In genomic region chr2:222281495-222281894, GRCh38 we compare ENCODE assay signal across 33 cellular contexts. TPM values are rescaled to one million over a fixed set of nuclear protein-coding genes. Genes with fewer than 3 reads are reported as not detected.
"Had no signal": no experiment of that assay in that cellular context is flagged by ENCODE, and none has a peak within 500 bp of the region (broad histone marks: within the 10 kb centered on the region; RNA-seq: fewer than 3 reads in every experiment).

No MANE protein-coding gene starts in this region.

- H3K36me3 Mint-ChIP-seq: activated naive CD4-positive, alpha-beta T cell treated with anti-CD3 and anti-CD28 coated beads, Interleukin-2, amount 50 U/mL, for 24 hours; activated naive CD8-positive, alpha-beta T cell treated with anti-CD3 and anti-CD28 coated beads, Interleukin-2, amount 10 ng/mL, durations not matched to agents 7 days and 5 days; WTC11 had no signal

- ATAC-seq: activated CD4-positive, alpha-beta T cell treated with anti-CD3 and anti-CD28 coated beads for 36 hours; activated CD4-positive, CD25-positive, alpha-beta regulatory T cell treated with anti-CD3 and anti-CD28 coated beads, Interleukin-2, amount 50 U/mL, for 24 hours; activated CD8-positive, alpha-beta T cell treated with anti-CD3 and anti-CD28 coated beads, Interleukin-2, amount 10 ng/mL, durations not matched to agents 7 days and 5 days; Right ventricle myocardium inferior; WTC11 had no signal

- H3K27ac Mint-ChIP-seq: activated CD4-positive, alpha-beta T cell treated with anti-CD3 and anti-CD28 coated beads for 36 hours; activated CD4-positive, alpha-beta T cell treated with anti-CD3 and anti-CD28 coated beads, Interleukin-2, amount 10 ng/mL, durations not matched to agents 7 days and 5 days; activated CD8-positive, alpha-beta T cell treated with anti-CD3 and anti-CD28 coated beads, Interleukin-2, amount 10 ng/mL, durations not matched to agents 7 days and 5 days; activated naive CD4-positive, alpha-beta T cell treated with anti-CD3 and anti-CD28 coated beads, Interleukin-2, amount 50 U/mL, for 24 hours; activated naive CD8-positive, alpha-beta T cell treated with anti-CD3 and anti-CD28 coated beads, Interleukin-2, amount 10 ng/mL, durations not matched to agents 7 days and 5 days; activated T-cell treated with anti-CD3 and anti-CD28 coated beads, Interleukin-2, amount 50 U/mL, for 24 hours; activated T-helper 2 cell treated with anti-CD3 and anti-CD28 coated beads, Interferon-gamma antibody, Interleukin-2, Interleukin-4, amounts not matched to agents 10 μg/mL and 5 μg/mL and 100 μg/mL, durations not matched to agents 14 hours and 24 hours and 36 hours; T-helper 2 cell treated with Interferon-gamma antibody and Interleukin-4, amounts not matched to agents 5 μg/mL and 100 μg/mL, for 36 hours; WTC11 had no signal

- H3K4me3 Mint-ChIP-seq: activated CD4-positive, alpha-beta T cell treated with anti-CD3 and anti-CD28 coated beads for 36 hours; activated CD4-positive, alpha-beta T cell treated with anti-CD3 and anti-CD28 coated beads, Interleukin-2, amount 10 ng/mL, durations not matched to agents 7 days and 5 days; activated CD8-positive, alpha-beta T cell treated with anti-CD3 and anti-CD28 coated beads, Interleukin-2, amount 10 ng/mL, durations not matched to agents 7 days and 5 days; activated naive CD4-positive, alpha-beta T cell treated with anti-CD3 and anti-CD28 coated beads, Interleukin-2, amount 50 U/mL, for 24 hours; activated naive CD8-positive, alpha-beta T cell treated with anti-CD3 and anti-CD28 coated beads, Interleukin-2, amount 10 ng/mL, durations not matched to agents 7 days and 5 days; activated T-cell treated with anti-CD3 and anti-CD28 coated beads, Interleukin-2, amount 50 U/mL, for 24 hours; T-helper 2 cell treated with Interferon-gamma antibody and Interleukin-4, amounts not matched to agents 5 μg/mL and 100 μg/mL, for 36 hours; WTC11 had no signal

- H3K9me3 ChIP-seq: adrenal gland had no signal

- H3K4me1 Mint-ChIP-seq: activated CD4-positive, alpha-beta T cell treated with anti-CD3 and anti-CD28 coated beads for 36 hours; activated CD4-positive, alpha-beta T cell treated with anti-CD3 and anti-CD28 coated beads, Interleukin-2, amount 10 ng/mL, durations not matched to agents 7 days and 5 days; activated naive CD4-positive, alpha-beta T cell treated with anti-CD3 and anti-CD28 coated beads, Interleukin-2, amount 50 U/mL, for 24 hours; activated naive CD8-positive, alpha-beta T cell treated with anti-CD3 and anti-CD28 coated beads, Interleukin-2, amount 10 ng/mL, durations not matched to agents 7 days and 5 days had no signal

- DNase-seq: activated CD4-positive, alpha-beta T cell treated with anti-CD3 and anti-CD28 coated beads for 36 hours; activated CD4-positive, alpha-beta T cell treated with anti-CD3 and anti-CD28 coated beads, Interleukin-2, amount 10 ng/mL, durations not matched to agents 7 days and 5 days; activated CD4-positive, alpha-beta T cell treated with anti-CD3 and anti-CD28 coated beads, Interleukin-2, amount 50 U/mL, for 48 hours; activated CD8-positive, alpha-beta T cell treated with anti-CD3 and anti-CD28 coated beads, Interleukin-2, amount 10 ng/mL, durations not matched to agents 7 days and 5 days; activated gamma-delta T cell; activated naive CD4-positive, alpha-beta T cell treated with Interleukin-2 at 50 U/mL for 16 hours; activated naive CD8-positive, alpha-beta T cell treated with anti-CD3 and anti-CD28 coated beads, Interleukin-2, amount 10 ng/mL, durations not matched to agents 7 days and 5 days; activated T-cell treated with anti-CD3 and anti-CD28 coated beads, Interleukin-2, amount 50 U/mL, for 24 hours; adrenal gland; brain microvascular endothelial cell; central memory CD4-positive, alpha-beta T cell; Kasumi-1; KG1; MM.1S; MV-4-11; NCI-H1092; NCI-H1436 treated with DMSO at 0.1 percent for 48 hours; NCI-H1694 treated with DMSO at 0.1 percent for 48 hours; NCI-H2029; NCI-H510A; NCI-H526 treated with DMSO at 0.1 percent for 48 hours; NCI-H774; NK-92 treated with Interleukin-12 subunit alpha and Interleukin-12 subunit beta, amount 100 ng/mL, for 24 hours; PC-9; SIG-M5 had no signal

- H3K4me3 ChIP-seq: adrenal gland, PC-9 had no signal

RNA-seq across cellular contexts. Expression of gene PAX3, which starts 17.3 kb away (rescaled TPM):
- total RNA-seq: activated CD4-positive, alpha-beta T cell treated with anti-CD3 and anti-CD28 coated beads for 36 hours; activated CD4-positive, alpha-beta T cell treated with anti-CD3 and anti-CD28 coated beads, Interleukin-2, amount 10 ng/mL, durations not matched to agents 7 days and 5 days; activated CD8-positive, alpha-beta T cell treated with anti-CD3 and anti-CD28 coated beads, Interleukin-2, amount 10 ng/mL, durations not matched to agents 7 days and 5 days; activated naive CD8-positive, alpha-beta T cell treated with anti-CD3 and anti-CD28 coated beads, Interleukin-2, amount 10 ng/mL, durations not matched to agents 7 days and 5 days; activated T-helper 2 cell treated with anti-CD3 and anti-CD28 coated beads, Interferon-gamma antibody, Interleukin-2, Interleukin-4, amounts not matched to agents 10 μg/mL and 5 μg/mL and 100 μg/mL, durations not matched to agents 14 hours and 24 hours and 36 hours; adrenal gland; OCI-LY7; PC-9; Right ventricle myocardium inferior; T-helper 1 cell treated with Interleukin-12 subunit alpha and Interleukin-12 subunit beta and Interleukin-4 antibody, amounts not matched to agents 30 ng/mL and 1 ng/mL, for 36 hours; WTC11 had no signal
